1 cellular context compared by ENCODE assay signal in the genomic region with DNA sequence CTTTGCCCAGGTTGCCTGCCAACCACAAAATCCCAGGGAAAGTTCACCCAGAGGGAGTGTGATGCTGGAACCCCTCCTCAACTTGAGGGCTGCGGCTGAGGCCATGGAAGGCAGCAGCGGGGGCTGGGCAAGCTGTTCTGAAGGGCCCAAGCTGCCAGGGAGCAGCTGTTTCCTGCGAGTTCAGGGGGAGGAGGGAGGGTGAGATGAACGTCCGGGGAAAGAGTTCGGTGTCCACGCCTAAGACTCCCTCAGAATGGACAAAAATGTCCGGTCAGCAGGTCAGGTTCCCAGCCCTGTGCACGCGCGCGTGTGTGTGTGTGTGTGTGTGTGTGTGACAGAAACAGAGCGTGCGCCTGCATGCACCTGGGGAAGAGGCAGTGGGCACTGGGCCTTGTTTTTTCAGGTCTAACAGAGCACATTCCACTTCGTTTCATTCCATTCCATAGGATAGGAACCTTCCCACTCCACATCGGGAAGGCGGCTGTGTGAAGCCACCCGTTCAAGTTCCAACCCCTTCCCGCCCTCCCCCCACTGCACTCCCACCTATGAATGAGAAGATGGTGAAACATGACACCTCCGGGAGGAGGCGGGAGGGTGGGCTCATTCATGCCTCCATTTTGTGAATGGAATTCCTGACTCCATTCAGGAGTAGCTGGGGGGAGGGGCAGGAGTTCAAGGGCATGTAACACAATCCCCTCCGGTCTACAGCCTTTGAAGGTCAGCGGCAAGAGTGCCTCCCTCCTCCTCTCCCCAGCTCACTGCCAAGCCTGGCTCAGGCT.
TF ChIP-seq lines count a peak whose summit lies in the region.

No MANE protein-coding gene starts in this region.

TF ChIP-seq in HepG2, 621 proteins besides CTCF, POLR2A, EP300 and RAD21 (continued from another document and continues in another):
- TF ChIP-seq, protein P1, sequence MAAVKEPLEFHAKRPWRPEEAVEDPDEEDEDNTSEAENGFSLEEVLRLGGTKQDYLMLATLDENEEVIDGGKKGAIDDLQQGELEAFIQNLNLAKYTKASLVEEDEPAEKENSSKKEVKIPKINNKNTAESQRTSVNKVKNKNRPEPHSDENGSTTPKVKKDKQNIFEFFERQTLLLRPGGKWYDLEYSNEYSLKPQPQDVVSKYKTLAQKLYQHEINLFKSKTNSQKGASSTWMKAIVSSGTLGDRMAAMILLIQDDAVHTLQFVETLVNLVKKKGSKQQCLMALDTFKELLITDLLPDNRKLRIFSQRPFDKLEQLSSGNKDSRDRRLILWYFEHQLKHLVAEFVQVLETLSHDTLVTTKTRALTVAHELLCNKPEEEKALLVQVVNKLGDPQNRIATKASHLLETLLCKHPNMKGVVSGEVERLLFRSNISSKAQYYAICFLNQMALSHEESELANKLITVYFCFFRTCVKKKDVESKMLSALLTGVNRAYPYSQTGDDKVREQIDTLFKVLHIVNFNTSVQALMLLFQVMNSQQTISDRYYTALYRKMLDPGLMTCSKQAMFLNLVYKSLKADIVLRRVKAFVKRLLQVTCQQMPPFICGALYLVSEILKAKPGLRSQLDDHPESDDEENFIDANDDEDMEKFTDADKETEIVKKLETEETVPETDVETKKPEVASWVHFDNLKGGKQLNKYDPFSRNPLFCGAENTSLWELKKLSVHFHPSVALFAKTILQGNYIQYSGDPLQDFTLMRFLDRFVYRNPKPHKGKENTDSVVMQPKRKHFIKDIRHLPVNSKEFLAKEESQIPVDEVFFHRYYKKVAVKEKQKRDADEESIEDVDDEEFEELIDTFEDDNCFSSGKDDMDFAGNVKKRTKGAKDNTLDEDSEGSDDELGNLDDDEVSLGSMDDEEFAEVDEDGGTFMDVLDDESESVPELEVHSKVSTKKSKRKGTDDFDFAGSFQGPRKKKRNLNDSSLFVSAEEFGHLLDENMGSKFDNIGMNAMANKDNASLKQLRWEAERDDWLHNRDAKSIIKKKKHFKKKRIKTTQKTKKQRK (IDR thresholded peaks at IDR 0.05; ENCODE audit: low read length), result no peak
- TF ChIP-seq DR1 (CRISPR knock-in tag; IDR thresholded peaks at IDR 0.05) (peak; percentile 69; the same call in 1 of the 2 replicates), ZKSCAN5 (CRISPR knock-in tag; IDR thresholded peaks at IDR 0.05) (no peak), ZNF564 (CRISPR knock-in tag; IDR thresholded peaks at IDR 0.05) (peak; percentile 90), ZSCAN12 (CRISPR knock-in tag; IDR thresholded peaks at IDR 0.05) (no peak), ZBTB20 (CRISPR knock-in tag; IDR thresholded peaks at IDR 0.05; ENCODE audit: borderline replicate concordance, low read depth) (peak; percentile 91; the same call in 1 of the 2 replicates), NR2F1 (CRISPR knock-in tag; IDR thresholded peaks at IDR 0.05) (peak; percentile 86 to 89), ZNF234 (CRISPR knock-in tag; conservative IDR thresholded peaks at IDR 0.05) (no peak), CCDC6 (CRISPR knock-in tag; IDR thresholded peaks at IDR 0.05) (peak; percentile 96), ZNF337 (CRISPR knock-in tag; IDR thresholded peaks at IDR 0.05; ENCODE audit: borderline replicate concordance, low read depth) (0 out of 2 replicates have a peak, but pooled peaks have one; percentile 22), KAT8 (CRISPR knock-in tag; IDR thresholded peaks at IDR 0.05) (peak; percentile 98), KDM6A (CRISPR knock-in tag; IDR thresholded peaks at IDR 0.05; ENCODE audit: low read depth) (peak; percentile 98), MNT (IDR thresholded peaks at IDR 0.05) (peak; percentile 49), ARID2 (CRISPR knock-in tag; IDR thresholded peaks at IDR 0.05; ENCODE audit: borderline replicate concordance) (peak; percentile 98; the same call in 1 of the 2 replicates), ZBTB21 (CRISPR knock-in tag; IDR thresholded peaks at IDR 0.05) (peak; percentile 49; the same call in 1 of the 2 replicates), ERF (CRISPR knock-in tag; IDR thresholded peaks at IDR 0.05) (peak; percentile 99), KLF16 (CRISPR knock-in tag; IDR thresholded peaks at IDR 0.05) (peak in 1 of 2 experiments; percentile 97; a peak in 3 of 4 replicates), ZFP36 (IDR thresholded peaks at IDR 0.05; ENCODE audit: borderline replicate concordance, low read depth, low read length, partially characterized antibody) (no peak), ZSCAN25 (CRISPR knock-in tag; IDR thresholded peaks at IDR 0.05) (peak; percentile 56), HHEX (CRISPR knock-in tag; IDR thresholded peaks at IDR 0.05) (peak; percentile 84), ZBTB43 (CRISPR knock-in tag; conservative IDR thresholded peaks at IDR 0.05) (peak; percentile 96), MYNN (CRISPR knock-in tag; IDR thresholded peaks at IDR 0.05; ENCODE audit: low read depth) (peak; percentile 55; the same call in 1 of the 2 replicates), NFYC (CRISPR knock-in tag; IDR thresholded peaks at IDR 0.05) (peak; percentile 78), NR2F2 (IDR thresholded peaks at IDR 0.05; ENCODE audit: borderline replicate concordance, low read depth) (peak; percentile 90), HNRNPH1 (optimal IDR thresholded peaks at IDR 0.05; ENCODE audit: low read depth, low read length) (no peak), FOSL1 (CRISPR knock-in tag; IDR thresholded peaks at IDR 0.05; ENCODE audit: borderline replicate concordance) (peak; percentile 47; the same call in 1 of the 2 replicates), SETDB1 (CRISPR knock-in tag; IDR thresholded peaks at IDR 0.05; ENCODE audit: borderline replicate concordance) (no peak), ZNF432 (CRISPR knock-in tag; IDR thresholded peaks at IDR 0.05; ENCODE audit: borderline replicate concordance) (no peak), IKZF1 (IDR thresholded peaks at IDR 0.05) (no peak), NFE2L2 (IDR thresholded peaks at IDR 0.05; ENCODE audit: low read length) (no peak), RARA (CRISPR knock-in tag; IDR thresholded peaks at IDR 0.05) (peak; percentile 99), MTA1 (CRISPR knock-in tag; IDR thresholded peaks at IDR 0.05; ENCODE audit: borderline replicate concordance) (peak; percentile 98), ZNF672 (CRISPR knock-in tag; IDR thresholded peaks at IDR 0.05) (0 out of 2 replicates have a peak, but pooled peaks have one; percentile 51), ZNF570 (CRISPR knock-in tag; IDR thresholded peaks at IDR 0.05; ENCODE audit: borderline replicate concordance) (peak; percentile 92; the same call in 1 of the 2 replicates), PAXIP1 (CRISPR knock-in tag; conservative IDR thresholded peaks at IDR 0.05) (peak; percentile 99), ZSCAN31 (CRISPR knock-in tag; IDR thresholded peaks at IDR 0.05; ENCODE audit: low read depth) (peak; percentile 98), ATF3 (CRISPR knock-in tag; IDR thresholded peaks at IDR 0.05) (peak; percentile 63; the same call in 1 of the 2 replicates), PTBP1 (IDR thresholded peaks at IDR 0.05; ENCODE audit: low read depth, low read length, poor library complexity, severe bottlenecking) (no peak), PCBP2 (optimal IDR thresholded peaks at IDR 0.05; ENCODE audit: low read depth, low read length, poor library complexity, severe bottlenecking) (peak; percentile 19), ZNF891 (CRISPR knock-in tag; IDR thresholded peaks at IDR 0.05) (peak; percentile 62; the same call in 1 of the 2 replicates), ZNF619 (CRISPR knock-in tag; IDR thresholded peaks at IDR 0.05) (no peak; the same call in 1 of the 2 replicates), ZNF607 (CRISPR knock-in tag; IDR thresholded peaks at IDR 0.05; ENCODE audit: borderline replicate concordance) (peak; percentile 58; the same call in 1 of the 2 replicates), ZNF10 (CRISPR knock-in tag; IDR thresholded peaks at IDR 0.05; ENCODE audit: borderline replicate concordance, low read depth) (no peak), TOE1 (CRISPR knock-in tag; IDR thresholded peaks at IDR 0.05) (peak; percentile 85; the same call in 1 of the 2 replicates), ELF3 (CRISPR knock-in tag; IDR thresholded peaks at IDR 0.05) (peak; percentile 88), HNRNPLL (IDR thresholded peaks at IDR 0.05; ENCODE audit: low read depth, low read length, poor library complexity, severe bottlenecking) (peak; percentile 37)
- TF ChIP-seq, protein P2, sequence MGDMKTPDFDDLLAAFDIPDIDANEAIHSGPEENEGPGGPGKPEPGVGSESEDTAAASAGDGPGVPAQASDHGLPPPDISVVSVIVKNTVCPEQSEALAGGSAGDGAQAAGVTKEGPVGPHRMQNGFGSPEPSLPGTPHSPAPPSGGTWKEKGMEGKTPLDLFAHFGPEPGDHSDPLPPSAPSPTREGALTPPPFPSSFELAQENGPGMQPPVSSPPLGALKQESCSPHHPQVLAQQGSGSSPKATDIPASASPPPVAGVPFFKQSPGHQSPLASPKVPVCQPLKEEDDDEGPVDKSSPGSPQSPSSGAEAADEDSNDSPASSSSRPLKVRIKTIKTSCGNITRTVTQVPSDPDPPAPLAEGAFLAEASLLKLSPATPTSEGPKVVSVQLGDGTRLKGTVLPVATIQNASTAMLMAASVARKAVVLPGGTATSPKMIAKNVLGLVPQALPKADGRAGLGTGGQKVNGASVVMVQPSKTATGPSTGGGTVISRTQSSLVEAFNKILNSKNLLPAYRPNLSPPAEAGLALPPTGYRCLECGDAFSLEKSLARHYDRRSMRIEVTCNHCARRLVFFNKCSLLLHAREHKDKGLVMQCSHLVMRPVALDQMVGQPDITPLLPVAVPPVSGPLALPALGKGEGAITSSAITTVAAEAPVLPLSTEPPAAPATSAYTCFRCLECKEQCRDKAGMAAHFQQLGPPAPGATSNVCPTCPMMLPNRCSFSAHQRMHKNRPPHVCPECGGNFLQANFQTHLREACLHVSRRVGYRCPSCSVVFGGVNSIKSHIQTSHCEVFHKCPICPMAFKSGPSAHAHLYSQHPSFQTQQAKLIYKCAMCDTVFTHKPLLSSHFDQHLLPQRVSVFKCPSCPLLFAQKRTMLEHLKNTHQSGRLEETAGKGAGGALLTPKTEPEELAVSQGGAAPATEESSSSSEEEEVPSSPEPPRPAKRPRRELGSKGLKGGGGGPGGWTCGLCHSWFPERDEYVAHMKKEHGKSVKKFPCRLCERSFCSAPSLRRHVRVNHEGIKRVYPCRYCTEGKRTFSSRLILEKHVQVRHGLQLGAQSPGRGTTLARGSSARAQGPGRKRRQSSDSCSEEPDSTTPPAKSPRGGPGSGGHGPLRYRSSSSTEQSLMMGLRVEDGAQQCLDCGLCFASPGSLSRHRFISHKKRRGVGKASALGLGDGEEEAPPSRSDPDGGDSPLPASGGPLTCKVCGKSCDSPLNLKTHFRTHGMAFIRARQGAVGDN (CRISPR knock-in tag; IDR thresholded peaks at IDR 0.05), result peak; percentile 99
- TF ChIP-seq, protein P3, sequence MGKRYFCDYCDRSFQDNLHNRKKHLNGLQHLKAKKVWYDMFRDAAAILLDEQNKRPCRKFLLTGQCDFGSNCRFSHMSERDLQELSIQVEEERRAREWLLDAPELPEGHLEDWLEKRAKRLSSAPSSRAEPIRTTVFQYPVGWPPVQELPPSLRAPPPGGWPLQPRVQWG (CRISPR knock-in tag; IDR thresholded peaks at IDR 0.05; ENCODE audit: borderline replicate concordance, low read depth), result no peak
